9 cellular contexts compared by ENCODE assay signal in the genomic region with DNA sequence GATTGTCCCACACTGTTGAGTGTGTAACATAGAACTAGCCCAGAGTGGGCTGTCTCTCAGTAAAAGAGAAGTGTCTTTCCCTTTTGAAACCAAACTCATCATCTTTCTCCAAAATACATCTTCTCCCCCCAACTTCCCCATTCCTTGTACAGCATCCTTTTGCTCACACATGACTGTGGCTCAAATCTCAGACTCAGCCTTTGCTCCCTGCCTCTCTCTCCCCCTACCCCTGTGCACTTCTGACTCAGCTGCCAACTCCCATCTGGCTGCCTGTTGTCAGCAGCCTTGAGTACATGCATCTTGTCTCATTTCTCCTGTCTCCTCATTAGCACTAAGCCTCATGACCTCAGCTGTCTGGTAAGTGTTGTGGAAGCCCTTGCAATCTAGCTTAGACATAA. TPM values are rescaled to one million over a fixed set of nuclear protein-coding genes. Genes with fewer than 3 reads are reported as not detected.
DNase-seq lines count a peak whose midpoint lies in the region; ATAC-seq lines count a peak whose summit lies in the region.
"Had no signal": no experiment of that assay in that cellular context is flagged by ENCODE, and none has a peak within 500 bp of the region (broad histone marks: within the 10 kb centered on the region; RNA-seq: fewer than 3 reads in every experiment).

No MANE protein-coding gene starts in this region.

- H3K4me3 Mint-ChIP-seq in activated CD4-positive, alpha-beta memory T cell treated with anti-CD3 and anti-CD28 coated beads for 36 hours, result no peak overlapping the region
- peak overlapping the region in 3 of 10 donors; percentile 1 to 30 (median 2) for H3K4me3 Mint-ChIP-seq in naive thymus-derived CD8-positive, alpha-beta T cell

- POLR2A ChIA-PET in activated CD4-positive, alpha-beta memory T cell treated with anti-CD3 and anti-CD28 coated beads for 36 hours (lab: Charles Lee), result no interaction called here
- POLR2A ChIA-PET in naive thymus-derived CD8-positive, alpha-beta T cell (lab: Charles Lee), result interaction anchor here (0.7 to 21.6 kb wide), 4 partner anchors 9 to 22 kb away, joined by 4 to 189 read pairs (median 14); a partner anchor contains a TSS

- peaks cover 30% of the 10 kb centered on the region for H3K4me1 Mint-ChIP-seq in activated CD4-positive, alpha-beta memory T cell treated with anti-CD3 and anti-CD28 coated beads for 36 hours (ENCODE audit: low read depth)
- peaks cover 24 to 55% (median 53%) of the 10 kb centered on the region in 4 donors for H3K4me1 Mint-ChIP-seq in naive thymus-derived CD8-positive, alpha-beta T cell

- H3K27ac Mint-ChIP-seq in activated CD4-positive, alpha-beta memory T cell treated with anti-CD3 and anti-CD28 coated beads for 36 hours, result peak overlapping the region; percentile 10
- peak overlapping the region in 8 of 10 donors; percentile 9 to 84 (median 63) for H3K27ac Mint-ChIP-seq in naive thymus-derived CD8-positive, alpha-beta T cell

- ATAC-seq in HG03432 (IDR thresholded peaks at IDR 0.05; ENCODE audit: unreplicated experiment) (peak; percentile 61), HG02885 (IDR thresholded peaks at IDR 0.05; ENCODE audit: poor library complexity, unreplicated experiment) (no peak), GM21528 (IDR thresholded peaks at IDR 0.05; ENCODE audit: low FRiP score, unreplicated experiment) (no peak)
- ATAC-seq in naive thymus-derived CD8-positive, alpha-beta T cell, result peak in 1 of 2 donors; percentile 25

- H3K27me3 Mint-ChIP-seq in activated CD4-positive, alpha-beta memory T cell treated with anti-CD3 and anti-CD28 coated beads for 36 hours, result no peaks in the 10 kb centered on the region
- no peaks in the 10 kb centered on the region for H3K27me3 Mint-ChIP-seq in naive thymus-derived CD8-positive, alpha-beta T cell

- DNase-seq in GDM1 (lab: John Stamatoyannopoulos, UW) (peak; percentile 59), NCI-H2107 treated with DMSO at 0.1 percent for 48 hours (lab: John Stamatoyannopoulos, UW; ENCODE audit: unreplicated experiment) (no peak), AG08396 (ENCODE audit: low spot score) (no peak)
- DNase-seq in activated CD4-positive, alpha-beta memory T cell treated with anti-CD3 and anti-CD28 coated beads for 36 hours, result peak; percentile 45
- DNase-seq in naive thymus-derived CD8-positive, alpha-beta T cell, result no peak
- DNase-seq: testis had no signal

- intact Hi-C loops in activated CD4-positive, alpha-beta memory T cell treated with anti-CD3 and anti-CD28 coated beads for 36 hours (cut with micrococcal nuclease), result no loop called here

- H3K9me3 Mint-ChIP-seq in activated CD4-positive, alpha-beta memory T cell treated with anti-CD3 and anti-CD28 coated beads for 36 hours, result peaks cover 4% of the 10 kb centered on the region
- H3K9me3 Mint-ChIP-seq in naive thymus-derived CD8-positive, alpha-beta T cell, result peaks cover 0 to 2% (median 0%) of the 10 kb centered on the region in 9 donors

- peaks cover 4% of the 10 kb centered on the region for H3K36me3 Mint-ChIP-seq in activated CD4-positive, alpha-beta memory T cell treated with anti-CD3 and anti-CD28 coated beads for 36 hours
- H3K36me3 Mint-ChIP-seq in naive thymus-derived CD8-positive, alpha-beta T cell, result peaks cover 0 to 2% (median 1%) of the 10 kb centered on the region in 3 donors

- CTCF ChIA-PET in activated CD4-positive, alpha-beta memory T cell treated with anti-CD3 and anti-CD28 coated beads for 36 hours (lab: Charles Lee), result no interaction called here

RNA-seq across cellular contexts. Expression of a gene that starts 18.1 kb away (rescaled TPM):
- total RNA-seq in activated CD4-positive, alpha-beta memory T cell treated with anti-CD3 and anti-CD28 coated beads for 36 hours, result 10 to 100 TPM; 71.9 to 76.7 TPM
- 100 to 1,000 TPM; 291 to 295 TPM for total RNA-seq in naive thymus-derived CD8-positive, alpha-beta T cell
- polyA plus RNA-seq in naive thymus-derived CD8-positive, alpha-beta T cell, result 100 to 1,000 TPM; 285 to 350 (median 310) TPM

Comparison
In these comparisons a context has a peak if more than half of its experiments do, and no peak if none do; other contexts are left out.
1. DNase-seq: peak in GDM1 (single experiment) and activated CD4-positive, alpha-beta memory T cell treated with anti-CD3 and anti-CD28 coated beads for 36 hours (single experiment); none in naive thymus-derived CD8-positive, alpha-beta T cell (0 of 10), NCI-H2107 treated with DMSO at 0.1 percent for 48 hours (single experiment) and AG08396 (single experiment).